In genomic region chr2:64645014-64645418, GRCh38 we compare ENCODE assay signal across 1 cellular context.
TF ChIP-seq lines count a peak whose summit lies in the region.

No MANE protein-coding gene starts in this region.

TF ChIP-seq in HepG2, 621 proteins besides CTCF, POLR2A, EP300 and RAD21 (continued from another document and continues in another):
- TF ChIP-seq, protein P1, sequence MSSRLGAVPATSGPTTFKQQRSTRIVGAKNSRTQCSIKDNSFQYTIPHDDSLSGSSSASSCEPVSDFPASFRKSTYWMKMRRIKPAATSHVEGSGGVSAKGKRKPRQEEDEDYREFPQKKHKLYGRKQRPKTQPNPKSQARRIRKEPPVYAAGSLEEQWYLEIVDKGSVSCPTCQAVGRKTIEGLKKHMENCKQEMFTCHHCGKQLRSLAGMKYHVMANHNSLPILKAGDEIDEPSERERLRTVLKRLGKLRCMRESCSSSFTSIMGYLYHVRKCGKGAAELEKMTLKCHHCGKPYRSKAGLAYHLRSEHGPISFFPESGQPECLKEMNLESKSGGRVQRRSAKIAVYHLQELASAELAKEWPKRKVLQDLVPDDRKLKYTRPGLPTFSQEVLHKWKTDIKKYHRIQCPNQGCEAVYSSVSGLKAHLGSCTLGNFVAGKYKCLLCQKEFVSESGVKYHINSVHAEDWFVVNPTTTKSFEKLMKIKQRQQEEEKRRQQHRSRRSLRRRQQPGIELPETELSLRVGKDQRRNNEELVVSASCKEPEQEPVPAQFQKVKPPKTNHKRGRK (CRISPR knock-in tag; IDR thresholded peaks at IDR 0.05), result no peak
- no peak for TF ChIP-seq CBFB (CRISPR knock-in tag; IDR thresholded peaks at IDR 0.05)
- 0 out of 2 replicates have a peak, but pooled peaks have one; percentile 27 for TF ChIP-seq ISL2 (CRISPR knock-in tag; IDR thresholded peaks at IDR 0.05)
- no peak for TF ChIP-seq IRX3 (CRISPR knock-in tag; IDR thresholded peaks at IDR 0.05; ENCODE audit: borderline replicate concordance, low read depth)
- TF ChIP-seq, protein P2, sequence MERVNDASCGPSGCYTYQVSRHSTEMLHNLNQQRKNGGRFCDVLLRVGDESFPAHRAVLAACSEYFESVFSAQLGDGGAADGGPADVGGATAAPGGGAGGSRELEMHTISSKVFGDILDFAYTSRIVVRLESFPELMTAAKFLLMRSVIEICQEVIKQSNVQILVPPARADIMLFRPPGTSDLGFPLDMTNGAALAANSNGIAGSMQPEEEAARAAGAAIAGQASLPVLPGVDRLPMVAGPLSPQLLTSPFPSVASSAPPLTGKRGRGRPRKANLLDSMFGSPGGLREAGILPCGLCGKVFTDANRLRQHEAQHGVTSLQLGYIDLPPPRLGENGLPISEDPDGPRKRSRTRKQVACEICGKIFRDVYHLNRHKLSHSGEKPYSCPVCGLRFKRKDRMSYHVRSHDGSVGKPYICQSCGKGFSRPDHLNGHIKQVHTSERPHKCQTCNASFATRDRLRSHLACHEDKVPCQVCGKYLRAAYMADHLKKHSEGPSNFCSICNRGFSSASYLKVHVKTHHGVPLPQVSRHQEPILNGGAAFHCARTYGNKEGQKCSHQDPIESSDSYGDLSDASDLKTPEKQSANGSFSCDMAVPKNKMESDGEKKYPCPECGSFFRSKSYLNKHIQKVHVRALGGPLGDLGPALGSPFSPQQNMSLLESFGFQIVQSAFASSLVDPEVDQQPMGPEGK (CRISPR knock-in tag; IDR thresholded peaks at IDR 0.05), result peak; percentile 79
- no peak for TF ChIP-seq SNAI1 (CRISPR knock-in tag; IDR thresholded peaks at IDR 0.05; ENCODE audit: borderline replicate concordance)
- no peak for TF ChIP-seq ZBTB1 (CRISPR knock-in tag; IDR thresholded peaks at IDR 0.05; ENCODE audit: borderline replicate concordance)
- TF ChIP-seq NFIC (IDR thresholded peaks at IDR 0.05; ENCODE audit: low read length), result peak; percentile 11; the same call in 1 of the 2 replicates
- no peak for TF ChIP-seq NBN (conservative IDR thresholded peaks at IDR 0.05)
- no peak for TF ChIP-seq TRAFD1 (CRISPR knock-in tag; IDR thresholded peaks at IDR 0.05; ENCODE audit: borderline replicate concordance)
- no peak for TF ChIP-seq ELF1 (CRISPR knock-in tag; IDR thresholded peaks at IDR 0.05)
- TF ChIP-seq, protein P3, sequence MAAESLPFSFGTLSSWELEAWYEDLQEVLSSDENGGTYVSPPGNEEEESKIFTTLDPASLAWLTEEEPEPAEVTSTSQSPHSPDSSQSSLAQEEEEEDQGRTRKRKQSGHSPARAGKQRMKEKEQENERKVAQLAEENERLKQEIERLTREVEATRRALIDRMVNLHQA (CRISPR knock-in tag; IDR thresholded peaks at IDR 0.05), result no peak
- no peak for TF ChIP-seq ZNF136 (CRISPR knock-in tag; IDR thresholded peaks at IDR 0.05; ENCODE audit: low read depth)
- TF ChIP-seq JDP2 (CRISPR knock-in tag; IDR thresholded peaks at IDR 0.05; ENCODE audit: borderline replicate concordance), result no peak
- TF ChIP-seq HOXA5 (CRISPR knock-in tag; IDR thresholded peaks at IDR 0.05), result 0 out of 2 replicates have a peak, but pooled peaks have one; percentile 27
- no peak for TF ChIP-seq ZNF10 (CRISPR knock-in tag; IDR thresholded peaks at IDR 0.05; ENCODE audit: borderline replicate concordance, low read depth)
- TF ChIP-seq, protein P4, sequence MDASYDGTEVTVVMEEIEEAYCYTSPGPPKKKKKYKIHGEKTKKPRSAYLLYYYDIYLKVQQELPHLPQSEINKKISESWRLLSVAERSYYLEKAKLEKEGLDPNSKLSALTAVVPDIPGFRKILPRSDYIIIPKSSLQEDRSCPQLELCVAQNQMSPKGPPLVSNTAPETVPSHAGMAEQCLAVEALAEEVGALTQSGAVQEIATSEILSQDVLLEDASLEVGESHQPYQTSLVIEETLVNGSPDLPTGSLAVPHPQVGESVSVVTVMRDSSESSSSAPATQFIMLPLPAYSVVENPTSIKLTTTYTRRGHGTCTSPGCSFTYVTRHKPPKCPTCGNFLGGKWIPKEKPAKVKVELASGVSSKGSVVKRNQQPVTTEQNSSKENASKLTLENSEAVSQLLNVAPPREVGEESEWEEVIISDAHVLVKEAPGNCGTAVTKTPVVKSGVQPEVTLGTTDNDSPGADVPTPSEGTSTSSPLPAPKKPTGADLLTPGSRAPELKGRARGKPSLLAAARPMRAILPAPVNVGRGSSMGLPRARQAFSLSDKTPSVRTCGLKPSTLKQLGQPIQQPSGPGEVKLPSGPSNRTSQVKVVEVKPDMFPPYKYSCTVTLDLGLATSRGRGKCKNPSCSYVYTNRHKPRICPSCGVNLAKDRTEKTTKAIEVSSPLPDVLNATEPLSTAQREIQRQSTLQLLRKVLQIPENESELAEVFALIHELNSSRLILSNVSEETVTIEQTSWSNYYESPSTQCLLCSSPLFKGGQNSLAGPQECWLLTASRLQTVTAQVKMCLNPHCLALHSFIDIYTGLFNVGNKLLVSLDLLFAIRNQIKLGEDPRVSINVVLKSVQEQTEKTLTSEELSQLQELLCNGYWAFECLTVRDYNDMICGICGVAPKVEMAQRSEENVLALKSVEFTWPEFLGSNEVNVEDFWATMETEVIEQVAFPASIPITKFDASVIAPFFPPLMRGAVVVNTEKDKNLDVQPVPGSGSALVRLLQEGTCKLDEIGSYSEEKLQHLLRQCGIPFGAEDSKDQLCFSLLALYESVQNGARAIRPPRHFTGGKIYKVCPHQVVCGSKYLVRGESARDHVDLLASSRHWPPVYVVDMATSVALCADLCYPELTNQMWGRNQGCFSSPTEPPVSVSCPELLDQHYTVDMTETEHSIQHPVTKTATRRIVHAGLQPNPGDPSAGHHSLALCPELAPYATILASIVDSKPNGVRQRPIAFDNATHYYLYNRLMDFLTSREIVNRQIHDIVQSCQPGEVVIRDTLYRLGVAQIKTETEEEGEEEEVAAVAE (CRISPR knock-in tag; IDR thresholded peaks at IDR 0.05; ENCODE audit: borderline replicate concordance), result 0 out of 2 replicates have a peak, but pooled peaks have one; percentile 9
- peak; percentile 57; the same call in 1 of the 2 replicates for TF ChIP-seq ZNF264 (CRISPR knock-in tag; IDR thresholded peaks at IDR 0.05)
- no peak for TF ChIP-seq ZNF30 (CRISPR knock-in tag; IDR thresholded peaks at IDR 0.05)
- TF ChIP-seq STAG1 (CRISPR knock-in tag; IDR thresholded peaks at IDR 0.05), result peak; percentile 42
- no peak for TF ChIP-seq WIZ (CRISPR knock-in tag; IDR thresholded peaks at IDR 0.05)
- TF ChIP-seq REST (IDR thresholded peaks at IDR 0.05; ENCODE audit: borderline replicate concordance in 1 of 2, low read depth in 1 of 2, low read length in 2 of 2), result no peak
- TF ChIP-seq ATF7 (IDR thresholded peaks at IDR 0.05), result no peak
- no peak for TF ChIP-seq ATF7 (CRISPR knock-in tag; IDR thresholded peaks at IDR 0.05)
- 0 out of 2 replicates have a peak, but pooled peaks have one; percentile 17 for TF ChIP-seq NFKB2 (CRISPR knock-in tag; IDR thresholded peaks at IDR 0.05; ENCODE audit: borderline replicate concordance)
- peak; percentile 39 for TF ChIP-seq CEBPG (CRISPR knock-in tag; IDR thresholded peaks at IDR 0.05)
- TF ChIP-seq PRPF4 (IDR thresholded peaks at IDR 0.05; ENCODE audit: low read depth, low read length, poor library complexity, severe bottlenecking), result no peak
- no peak for TF ChIP-seq EZH2 (conservative IDR thresholded peaks at IDR 0.05; ENCODE audit: low read depth, low read length)
- TF ChIP-seq, protein P5, sequence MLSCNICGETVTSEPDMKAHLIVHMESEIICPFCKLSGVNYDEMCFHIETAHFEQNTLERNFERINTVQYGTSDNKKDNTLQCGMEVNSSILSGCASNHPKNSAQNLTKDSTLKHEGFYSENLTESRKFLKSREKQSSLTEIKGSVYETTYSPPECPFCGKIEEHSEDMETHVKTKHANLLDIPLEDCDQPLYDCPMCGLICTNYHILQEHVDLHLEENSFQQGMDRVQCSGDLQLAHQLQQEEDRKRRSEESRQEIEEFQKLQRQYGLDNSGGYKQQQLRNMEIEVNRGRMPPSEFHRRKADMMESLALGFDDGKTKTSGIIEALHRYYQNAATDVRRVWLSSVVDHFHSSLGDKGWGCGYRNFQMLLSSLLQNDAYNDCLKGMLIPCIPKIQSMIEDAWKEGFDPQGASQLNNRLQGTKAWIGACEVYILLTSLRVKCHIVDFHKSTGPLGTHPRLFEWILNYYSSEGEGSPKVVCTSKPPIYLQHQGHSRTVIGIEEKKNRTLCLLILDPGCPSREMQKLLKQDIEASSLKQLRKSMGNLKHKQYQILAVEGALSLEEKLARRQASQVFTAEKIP (CRISPR knock-in tag; IDR thresholded peaks at IDR 0.05; ENCODE audit: borderline replicate concordance), result no peak
- 0 out of 2 replicates have a peak, but pooled peaks have one; percentile 43 for TF ChIP-seq KLF11 (CRISPR knock-in tag; IDR thresholded peaks at IDR 0.05)
- no peak for TF ChIP-seq KDM6A (CRISPR knock-in tag; IDR thresholded peaks at IDR 0.05; ENCODE audit: low read depth)
- no peak for TF ChIP-seq MZF1 (CRISPR knock-in tag; IDR thresholded peaks at IDR 0.05; ENCODE audit: borderline replicate concordance)
- no peak for TF ChIP-seq ZNF3 (CRISPR knock-in tag; IDR thresholded peaks at IDR 0.05)
- 0 out of 2 replicates have a peak, but pooled peaks have one; percentile 18 for TF ChIP-seq HNRNPL (IDR thresholded peaks at IDR 0.05; ENCODE audit: low read depth, low read length)
- TF ChIP-seq JUND (CRISPR knock-in tag; IDR thresholded peaks at IDR 0.05), result no peak
- TF ChIP-seq SAP130 (CRISPR knock-in tag; IDR thresholded peaks at IDR 0.05; ENCODE audit: low read depth), result peak; percentile 84
- TF ChIP-seq HOXA3 (CRISPR knock-in tag; IDR thresholded peaks at IDR 0.05), result peak; percentile 63; the same call in 1 of the 2 replicates
- 0 out of 2 replicates have a peak, but pooled peaks have one; percentile 31 for TF ChIP-seq MEF2D (CRISPR knock-in tag; IDR thresholded peaks at IDR 0.05)
- TF ChIP-seq ZNF761 (CRISPR knock-in tag; conservative IDR thresholded peaks at IDR 0.05), result peak; percentile 36; the same call in 1 of the 2 replicates
- no peak for TF ChIP-seq ZNF383 (CRISPR knock-in tag; IDR thresholded peaks at IDR 0.05; ENCODE audit: borderline replicate concordance)
- TF ChIP-seq DMAP1 (CRISPR knock-in tag; IDR thresholded peaks at IDR 0.05), result no peak
- TF ChIP-seq HNRNPLL (IDR thresholded peaks at IDR 0.05; ENCODE audit: low read depth, low read length, poor library complexity, severe bottlenecking), result peak; percentile 100
- TF ChIP-seq, protein P6, sequence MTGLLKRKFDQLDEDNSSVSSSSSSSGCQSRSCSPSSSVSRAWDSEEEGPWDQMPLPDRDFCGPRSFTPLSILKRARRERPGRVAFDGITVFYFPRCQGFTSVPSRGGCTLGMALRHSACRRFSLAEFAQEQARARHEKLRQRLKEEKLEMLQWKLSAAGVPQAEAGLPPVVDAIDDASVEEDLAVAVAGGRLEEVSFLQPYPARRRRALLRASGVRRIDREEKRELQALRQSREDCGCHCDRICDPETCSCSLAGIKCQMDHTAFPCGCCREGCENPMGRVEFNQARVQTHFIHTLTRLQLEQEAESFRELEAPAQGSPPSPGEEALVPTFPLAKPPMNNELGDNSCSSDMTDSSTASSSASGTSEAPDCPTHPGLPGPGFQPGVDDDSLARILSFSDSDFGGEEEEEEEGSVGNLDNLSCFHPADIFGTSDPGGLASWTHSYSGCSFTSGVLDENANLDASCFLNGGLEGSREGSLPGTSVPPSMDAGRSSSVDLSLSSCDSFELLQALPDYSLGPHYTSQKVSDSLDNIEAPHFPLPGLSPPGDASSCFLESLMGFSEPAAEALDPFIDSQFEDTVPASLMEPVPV (CRISPR knock-in tag; IDR thresholded peaks at IDR 0.05), result 0 out of 2 replicates have a peak, but pooled peaks have one; percentile 45
- no peak for TF ChIP-seq ZNF350 (CRISPR knock-in tag; IDR thresholded peaks at IDR 0.05; ENCODE audit: borderline replicate concordance, low read depth)
- TF ChIP-seq ZNF740 (CRISPR knock-in tag; IDR thresholded peaks at IDR 0.05), result no peak
- no peak for TF ChIP-seq EHMT2 (IDR thresholded peaks at IDR 0.05; ENCODE audit: borderline replicate concordance, low read depth, low read length)
- no peak for TF ChIP-seq ZNF337 (CRISPR knock-in tag; IDR thresholded peaks at IDR 0.05; ENCODE audit: borderline replicate concordance, low read depth)
- 0 out of 2 replicates have a peak, but pooled peaks have one; percentile 6 for TF ChIP-seq ZNF510 (CRISPR knock-in tag; IDR thresholded peaks at IDR 0.05; ENCODE audit: low read depth)
- no peak for TF ChIP-seq FOXP1 (IDR thresholded peaks at IDR 0.05)
- TF ChIP-seq FOXP1 (CRISPR knock-in tag; IDR thresholded peaks at IDR 0.05), result peak; percentile 40; the same call in 1 of the 2 replicates
- peak; percentile 76 for TF ChIP-seq PHF21A (CRISPR knock-in tag; IDR thresholded peaks at IDR 0.05)
- peak; percentile 55; the same call in 1 of the 2 replicates for TF ChIP-seq MED1 (CRISPR knock-in tag; IDR thresholded peaks at IDR 0.05)
